In the genomic region with DNA sequence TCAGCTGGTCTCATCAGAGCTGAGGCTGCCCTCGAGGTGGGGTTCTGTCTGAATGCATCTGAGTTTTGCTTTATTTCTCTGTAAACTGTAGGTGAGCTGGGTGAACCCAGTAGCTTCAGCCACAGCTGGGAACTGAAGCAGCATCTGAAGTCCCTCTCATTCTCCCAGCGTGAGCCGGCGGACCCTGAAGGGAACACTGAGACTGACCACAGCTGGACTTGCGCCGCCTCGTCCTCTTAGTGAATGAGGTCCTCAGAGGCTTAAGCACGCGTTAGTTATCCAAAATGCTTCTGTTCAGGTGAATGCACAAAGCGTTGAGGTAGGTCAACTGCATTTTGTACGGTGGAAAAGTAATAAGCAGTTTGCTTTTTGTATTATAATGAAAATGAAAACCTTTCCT, we compare ENCODE assay signal across 1 cellular context.
TF ChIP-seq lines count a peak whose summit lies in the region.

No MANE protein-coding gene starts in this region.

TF ChIP-seq in GM23338, 12 proteins besides CTCF, POLR2A, EP300 and RAD21 (continued from another document):
- TF ChIP-seq, protein P1, sequence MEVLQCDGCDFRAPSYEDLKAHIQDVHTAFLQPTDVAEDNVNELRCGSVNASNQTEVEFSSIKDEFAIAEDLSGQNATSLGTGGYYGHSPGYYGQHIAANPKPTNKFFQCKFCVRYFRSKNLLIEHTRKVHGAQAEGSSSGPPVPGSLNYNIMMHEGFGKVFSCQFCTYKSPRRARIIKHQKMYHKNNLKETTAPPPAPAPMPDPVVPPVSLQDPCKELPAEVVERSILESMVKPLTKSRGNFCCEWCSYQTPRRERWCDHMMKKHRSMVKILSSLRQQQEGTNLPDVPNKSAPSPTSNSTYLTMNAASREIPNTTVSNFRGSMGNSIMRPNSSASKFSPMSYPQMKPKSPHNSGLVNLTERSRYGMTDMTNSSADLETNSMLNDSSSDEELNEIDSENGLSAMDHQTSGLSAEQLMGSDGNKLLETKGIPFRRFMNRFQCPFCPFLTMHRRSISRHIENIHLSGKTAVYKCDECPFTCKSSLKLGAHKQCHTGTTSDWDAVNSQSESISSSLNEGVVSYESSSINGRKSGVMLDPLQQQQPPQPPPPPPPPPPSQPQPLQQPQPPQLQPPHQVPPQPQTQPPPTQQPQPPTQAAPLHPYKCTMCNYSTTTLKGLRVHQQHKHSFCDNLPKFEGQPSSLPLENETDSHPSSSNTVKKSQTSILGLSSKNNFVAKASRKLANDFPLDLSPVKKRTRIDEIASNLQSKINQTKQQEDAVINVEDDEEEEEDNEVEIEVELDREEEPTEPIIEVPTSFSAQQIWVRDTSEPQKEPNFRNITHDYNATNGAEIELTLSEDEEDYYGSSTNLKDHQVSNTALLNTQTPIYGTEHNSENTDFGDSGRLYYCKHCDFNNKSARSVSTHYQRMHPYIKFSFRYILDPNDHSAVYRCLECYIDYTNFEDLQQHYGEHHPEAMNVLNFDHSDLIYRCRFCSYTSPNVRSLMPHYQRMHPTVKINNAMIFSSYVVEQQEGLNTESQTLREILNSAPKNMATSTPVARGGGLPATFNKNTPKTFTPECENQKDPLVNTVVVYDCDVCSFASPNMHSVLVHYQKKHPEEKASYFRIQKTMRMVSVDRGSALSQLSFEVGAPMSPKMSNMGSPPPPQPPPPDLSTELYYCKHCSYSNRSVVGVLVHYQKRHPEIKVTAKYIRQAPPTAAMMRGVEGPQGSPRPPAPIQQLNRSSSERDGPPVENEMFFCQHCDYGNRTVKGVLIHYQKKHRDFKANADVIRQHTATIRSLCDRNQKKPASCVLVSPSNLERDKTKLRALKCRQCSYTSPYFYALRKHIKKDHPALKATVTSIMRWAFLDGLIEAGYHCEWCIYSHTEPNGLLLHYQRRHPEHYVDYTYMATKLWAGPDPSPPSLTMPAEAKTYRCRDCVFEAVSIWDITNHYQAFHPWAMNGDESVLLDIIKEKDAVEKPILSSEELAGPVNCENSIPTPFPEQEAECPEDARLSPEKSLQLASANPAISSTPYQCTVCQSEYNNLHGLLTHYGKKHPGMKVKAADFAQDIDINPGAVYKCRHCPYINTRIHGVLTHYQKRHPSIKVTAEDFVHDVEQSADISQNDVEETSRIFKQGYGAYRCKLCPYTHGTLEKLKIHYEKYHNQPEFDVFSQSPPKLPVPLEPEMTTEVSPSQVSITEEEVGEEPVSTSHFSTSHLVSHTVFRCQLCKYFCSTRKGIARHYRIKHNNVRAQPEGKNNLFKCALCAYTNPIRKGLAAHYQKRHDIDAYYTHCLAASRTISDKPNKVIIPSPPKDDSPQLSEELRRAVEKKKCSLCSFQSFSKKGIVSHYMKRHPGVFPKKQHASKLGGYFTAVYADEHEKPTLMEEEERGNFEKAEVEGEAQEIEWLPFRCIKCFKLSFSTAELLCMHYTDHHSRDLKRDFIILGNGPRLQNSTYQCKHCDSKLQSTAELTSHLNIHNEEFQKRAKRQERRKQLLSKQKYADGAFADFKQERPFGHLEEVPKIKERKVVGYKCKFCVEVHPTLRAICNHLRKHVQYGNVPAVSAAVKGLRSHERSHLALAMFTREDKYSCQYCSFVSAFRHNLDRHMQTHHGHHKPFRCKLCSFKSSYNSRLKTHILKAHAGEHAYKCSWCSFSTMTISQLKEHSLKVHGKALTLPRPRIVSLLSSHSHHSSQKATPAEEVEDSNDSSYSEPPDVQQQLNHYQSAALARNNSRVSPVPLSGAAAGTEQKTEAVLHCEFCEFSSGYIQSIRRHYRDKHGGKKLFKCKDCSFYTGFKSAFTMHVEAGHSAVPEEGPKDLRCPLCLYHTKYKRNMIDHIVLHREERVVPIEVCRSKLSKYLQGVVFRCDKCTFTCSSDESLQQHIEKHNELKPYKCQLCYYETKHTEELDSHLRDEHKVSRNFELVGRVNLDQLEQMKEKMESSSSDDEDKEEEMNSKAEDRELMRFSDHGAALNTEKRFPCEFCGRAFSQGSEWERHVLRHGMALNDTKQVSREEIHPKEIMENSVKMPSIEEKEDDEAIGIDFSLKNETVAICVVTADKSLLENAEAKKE (CRISPR knock-in tag; IDR thresholded peaks at IDR 0.05), result no peak
- TF ChIP-seq, protein P2, sequence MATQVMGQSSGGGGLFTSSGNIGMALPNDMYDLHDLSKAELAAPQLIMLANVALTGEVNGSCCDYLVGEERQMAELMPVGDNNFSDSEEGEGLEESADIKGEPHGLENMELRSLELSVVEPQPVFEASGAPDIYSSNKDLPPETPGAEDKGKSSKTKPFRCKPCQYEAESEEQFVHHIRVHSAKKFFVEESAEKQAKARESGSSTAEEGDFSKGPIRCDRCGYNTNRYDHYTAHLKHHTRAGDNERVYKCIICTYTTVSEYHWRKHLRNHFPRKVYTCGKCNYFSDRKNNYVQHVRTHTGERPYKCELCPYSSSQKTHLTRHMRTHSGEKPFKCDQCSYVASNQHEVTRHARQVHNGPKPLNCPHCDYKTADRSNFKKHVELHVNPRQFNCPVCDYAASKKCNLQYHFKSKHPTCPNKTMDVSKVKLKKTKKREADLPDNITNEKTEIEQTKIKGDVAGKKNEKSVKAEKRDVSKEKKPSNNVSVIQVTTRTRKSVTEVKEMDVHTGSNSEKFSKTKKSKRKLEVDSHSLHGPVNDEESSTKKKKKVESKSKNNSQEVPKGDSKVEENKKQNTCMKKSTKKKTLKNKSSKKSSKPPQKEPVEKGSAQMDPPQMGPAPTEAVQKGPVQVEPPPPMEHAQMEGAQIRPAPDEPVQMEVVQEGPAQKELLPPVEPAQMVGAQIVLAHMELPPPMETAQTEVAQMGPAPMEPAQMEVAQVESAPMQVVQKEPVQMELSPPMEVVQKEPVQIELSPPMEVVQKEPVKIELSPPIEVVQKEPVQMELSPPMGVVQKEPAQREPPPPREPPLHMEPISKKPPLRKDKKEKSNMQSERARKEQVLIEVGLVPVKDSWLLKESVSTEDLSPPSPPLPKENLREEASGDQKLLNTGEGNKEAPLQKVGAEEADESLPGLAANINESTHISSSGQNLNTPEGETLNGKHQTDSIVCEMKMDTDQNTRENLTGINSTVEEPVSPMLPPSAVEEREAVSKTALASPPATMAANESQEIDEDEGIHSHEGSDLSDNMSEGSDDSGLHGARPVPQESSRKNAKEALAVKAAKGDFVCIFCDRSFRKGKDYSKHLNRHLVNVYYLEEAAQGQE (IDR thresholded peaks at IDR 0.05; ENCODE audit: unreplicated experiment), result no peak
TF ChIP-seq in GM23338: peak in this region for 0.
